13 cellular contexts compared by ENCODE assay signal in genomic region chr11:709109-709997, GRCh38. TPM values are rescaled to one million over a fixed set of nuclear protein-coding genes. Genes with fewer than 3 reads are reported as not detected.
DNase-seq lines count a peak whose midpoint lies in the region; ATAC-seq and FAIRE-seq lines count a peak whose summit lies in the region.
"Had no signal": no experiment of that assay in that cellular context is flagged by ENCODE, and none has a peak within 500 bp of the region (broad histone marks: within the 10 kb centered on the region; RNA-seq: fewer than 3 reads in every experiment).

No MANE protein-coding gene starts in this region.

- H3K36me3 ChIP-seq in HUES6 (ENCODE audit: control insufficient read depth, insufficient read depth, low read length) (peaks cover 5% of the 10 kb centered on the region; the same call in 1 of the 2 replicates), duodenal mucosa (ENCODE audit: control insufficient read depth in 1 of 2, insufficient read depth in 2 of 2, low read length in 2 of 2) (no peaks in the 10 kb centered on the region), small intestine (ENCODE audit: control insufficient read depth in 2 of 2, insufficient read depth in 2 of 2, low read length in 2 of 2) (no peaks in the 10 kb centered on the region)
- H3K36me3 ChIP-seq: neural progenitor cell, right lobe of liver had no signal

- H3K4me3 ChIP-seq in HUES6 (ENCODE audit: low read depth, low read length) (no peak overlapping the region), duodenal mucosa (ENCODE audit: low read depth in 1 of 2, low read length in 2 of 2) (peak overlapping the region in 1 of 2 donors; percentile 19), small intestine (ENCODE audit: low read depth in 1 of 2, low read length in 2 of 2) (peak overlapping the region in 1 of 2 donors; percentile 76)
- H3K4me3 ChIP-seq: lung, neural progenitor cell had no signal

- 32 to 62% (median 51%) methylated on average over 24 to 27 of the region's 27 CpGs for WGBS in small intestine, 3 donors

- H3K27ac ChIP-seq in HUES6 (ENCODE audit: low read depth, low read length) (no peak overlapping the region), duodenal mucosa (ENCODE audit: low read depth, low read length) (peak overlapping the region; percentile 59), small intestine (ENCODE audit: low read depth in 1 of 2, low read length in 1 of 2) (peak overlapping the region; percentile 33 to 82)
- H3K27ac ChIP-seq: neural progenitor cell had no signal

- peak overlapping the region; percentile 48 for H3K9ac ChIP-seq in HUES6 (ENCODE audit: low read length)
- H3K9ac ChIP-seq in duodenal mucosa (ENCODE audit: low read depth in 1 of 2, low read length in 2 of 2), result no peak overlapping the region
- H3K9ac ChIP-seq: neural progenitor cell had no signal

- H3K4me1 ChIP-seq in HUES6 (ENCODE audit: control insufficient read depth, insufficient read depth, low read length) (peaks cover 43% of the 10 kb centered on the region), duodenal mucosa (ENCODE audit: control insufficient read depth in 1 of 2, insufficient read depth in 2 of 2, low read length in 2 of 2) (peaks cover 42 to 57% of the 10 kb centered on the region in 2 donors), small intestine (ENCODE audit: control insufficient read depth in 2 of 2, insufficient read depth in 1 of 2, low read depth in 1 of 2, low read length in 1 of 2) (no peaks in the 10 kb centered on the region)

- H3K9me3 ChIP-seq in HUES6 (ENCODE audit: control insufficient read depth, insufficient read depth, low read depth, low read length) (no peaks in the 10 kb centered on the region), duodenal mucosa (ENCODE audit: control insufficient read depth in 1 of 2, low read length in 2 of 2) (no peaks in the 10 kb centered on the region), small intestine (ENCODE audit: control insufficient read depth, low read depth) (no peaks in the 10 kb centered on the region)
- H3K9me3 ChIP-seq: right lobe of liver had no signal

- FAIRE-seq in small intestine (lab: Jason Lieb, UNC), result no peak

- H3K27me3 ChIP-seq in HUES6 (ENCODE audit: control insufficient read depth, insufficient read depth, low read length) (peaks cover 5% of the 10 kb centered on the region; the same call in 1 of the 2 replicates), duodenal mucosa (ENCODE audit: control insufficient read depth in 1 of 2, insufficient read depth in 2 of 2, low read length in 2 of 2) (peaks cover 4 to 11% of the 10 kb centered on the region in 2 donors), small intestine (ENCODE audit: control insufficient read depth in 2 of 2, insufficient read depth in 2 of 2, low read length in 2 of 2) (peaks cover 0 to 6% of the 10 kb centered on the region in 2 donors)
- H3K27me3 ChIP-seq: right lobe of liver had no signal

- ATAC-seq in HG02678 (IDR thresholded peaks at IDR 0.05; ENCODE audit: unreplicated experiment), result no peak
- ATAC-seq: right lobe of liver had no signal

- DNase-seq in small intestine (no peak), activated gamma-delta T cell treated with Interleukin-2 at 50 U/mL for 16 hours (no peak)
- DNase-seq: activated naive CD4-positive, alpha-beta T cell; CD4-positive, alpha-beta T cell; NCI-H2227 treated with DMSO at 0.1 percent for 48 hours; OCI-M1; stimulated activated CD4-positive, alpha-beta T cell treated with anti-CD3 and anti-CD28 coated beads, Interleukin-2, amount 100 ng/mL, for 48 hours had no signal

RNA-seq across cellular contexts. Expression of gene EPS8L2, which starts 3.3 kb away (rescaled TPM):
- 1,000 to 10,000 TPM in 2 of 3 donors, 10 to 100 TPM in 1; 90.2 to 1,255 (median 1,014) TPM for polyA plus RNA-seq in small intestine

RNA-seq across cellular contexts. Expression of gene TMEM80, which starts 13.7 kb away (rescaled TPM):
- 10 to 100 TPM; 11.9 to 22.4 (median 20.1) TPM for polyA plus RNA-seq in small intestine

RNA-seq across cellular contexts. Expression of gene DEAF1, which starts 14.3 kb away (rescaled TPM):
- 10 to 100 TPM; 18.2 to 39.6 (median 35.4) TPM for polyA plus RNA-seq in small intestine

RNA-seq across cellular contexts. Expression of gene TALDO1, which starts 37.9 kb away (rescaled TPM):
- polyA plus RNA-seq in small intestine, result 100 to 1,000 TPM; 163 to 188 (median 184) TPM
